Comparison of ENCODE assay signal across 19 cellular contexts in genomic region chr7:129908181-129908580, GRCh38. TPM values are rescaled to one million over a fixed set of nuclear protein-coding genes. Genes with fewer than 3 reads are reported as not detected.
DNase-seq lines count a peak whose midpoint lies in the region; ATAC-seq, FAIRE-seq and TF ChIP-seq lines count a peak whose summit lies in the region.
"Had no signal": no experiment of that assay in that cellular context is flagged by ENCODE, and none has a peak within 500 bp of the region (broad histone marks: within the 10 kb centered on the region; RNA-seq: fewer than 3 reads in every experiment).

No MANE protein-coding gene starts in this region.

- H3K27ac ChIP-seq in HCT116 (ENCODE audit: low read depth, low read length) (peak overlapping the region; percentile 79), astrocyte (ENCODE audit: low read depth, low read length) (peak overlapping the region; percentile 31)
- H3K27ac ChIP-seq: skin epidermis had no signal

- BruUV-seq in HCT116 (replicated peaks; lab: Mats Ljungman, UMichigan), result no TSS peak

- no peaks in the 10 kb centered on the region for H3K9me2 ChIP-seq in HCT116 (ENCODE audit: insufficient read depth)

- H3K36me3 ChIP-seq in HCT116 (ENCODE audit: control insufficient read depth in 1 of 2, insufficient read depth in 2 of 2, low read length in 2 of 2), result no peaks in the 10 kb centered on the region
- peaks cover 4% of the 10 kb centered on the region for H3K36me3 ChIP-seq in astrocyte (ENCODE audit: insufficient read depth, low read length)
- H3K36me3 ChIP-seq: HAP-1 had no signal

- no peaks in the 10 kb centered on the region for H4K20me1 ChIP-seq in HCT116 (ENCODE audit: insufficient read depth)
- peaks cover 98% of the 10 kb centered on the region for H4K20me1 ChIP-seq in astrocyte (ENCODE audit: insufficient read depth, low read length)

- intact Hi-C loops in HCT116 (cut with micrococcal nuclease), result no loop called here

- H3K4me1 ChIP-seq in HCT116 (ENCODE audit: control insufficient read depth in 1 of 2, insufficient read depth in 2 of 2, low read length in 2 of 2), result peaks cover 93 to 98% of the 10 kb centered on the region in 2 experiments
- peaks cover 22% of the 10 kb centered on the region for H3K4me1 ChIP-seq in astrocyte (ENCODE audit: insufficient read depth, low read length)

- no peak for TF ChIP-seq CTCF in HCT116 (IDR thresholded peaks at IDR 0.05 in 2 of 3, conservative IDR thresholded peaks at IDR 0.05 in 1 of 3; ENCODE audit: borderline replicate concordance in 1 of 3, insufficient read depth in 1 of 3, low read depth in 2 of 3, low read length in 2 of 3)
- no peak for TF ChIP-seq CTCF in astrocyte (IDR thresholded peaks at IDR 0.05; ENCODE audit: insufficient read depth, low read depth, low read length)
- TF ChIP-seq CTCF in nephron (IDR thresholded peaks at IDR 0.05; ENCODE audit: unreplicated experiment in 3 of 3), result no peak

- H3K9me3 ChIP-seq in HCT116 (ENCODE audit: control insufficient read depth in 1 of 2, insufficient read depth in 1 of 2, low read depth in 1 of 2, low read length in 2 of 2), result no peaks in the 10 kb centered on the region
- no peaks in the 10 kb centered on the region for H3K9me3 ChIP-seq in astrocyte (ENCODE audit: insufficient read depth, low read depth, low read length)
- H3K9me3 ChIP-seq: HAP-1 had no signal

- H3K27me3 ChIP-seq in HCT116 (ENCODE audit: insufficient read depth, low read length) (no peaks in the 10 kb centered on the region), astrocyte (ENCODE audit: insufficient read depth, low read length) (no peaks in the 10 kb centered on the region)

- H3K4me1 Mint-ChIP-seq in activated T-cell treated with anti-CD3 and anti-CD28 coated beads, Interleukin-2, amount 50 U/mL, for 24 hours (ENCODE audit: low read depth), result peaks cover 71% of the 10 kb centered on the region
- peaks cover 42% of the 10 kb centered on the region for H3K4me1 Mint-ChIP-seq in astrocyte (ENCODE audit: low read depth, unreplicated experiment)
- H3K4me1 Mint-ChIP-seq in nephron, result peaks cover 53% of the 10 kb centered on the region

- FAIRE-seq in astrocyte (lab: Jason Lieb, UNC), result peak; percentile 72
- FAIRE-seq: colon, islet of Langerhans, urothelium cell line had no signal

- POLR2A ChIA-PET in HCT116 (lab: Charles Lee), result no interaction called here

- DNase-seq in activated T-cell treated with anti-CD3 and anti-CD28 coated beads, Interleukin-2, amount 50 U/mL, for 24 hours, result no peak
- no peak for DNase-seq in activated T-cell treated with anti-CD3 and anti-CD28 coated beads for 4 hours
- no peak for DNase-seq in HCT116 (ENCODE audit: low read depth, low spot score)
- peak; percentile 79 for DNase-seq in astrocyte (ENCODE audit: low read depth)
- DNase-seq in NCI-H1105 (lab: John Stamatoyannopoulos, UW), result no peak
- DNase-seq in NCI-H446 treated with DMSO at 0.1 percent for 48 hours (lab: John Stamatoyannopoulos, UW), result no peak
- DNase-seq: GDM1; glutamatergic neuron; mesendoderm; NCI-H748 treated with DMSO at 0.1 percent for 48 hours; stimulated activated naive B cell treated with anti-CD40 and anti-IgM and Interleukin-4, amounts not matched to agents 10 μg/mL and 1 μg/mL and 100 μg/mL, for 72 hours; SW 1271 had no signal

- peaks cover 27% of the 10 kb centered on the region for H3K36me3 Mint-ChIP-seq in activated T-cell treated with anti-CD3 and anti-CD28 coated beads, Interleukin-2, amount 50 U/mL, for 24 hours (ENCODE audit: low read depth)
- H3K36me3 Mint-ChIP-seq in astrocyte (ENCODE audit: low read depth, unreplicated experiment) (peaks cover 15% of the 10 kb centered on the region), nephron (ENCODE audit: low read depth) (peaks cover 70% of the 10 kb centered on the region)

- TF ChIP-seq POLR2A in HCT116 (IDR thresholded peaks at IDR 0.05; ENCODE audit: borderline replicate concordance, extremely low read depth, insufficient read depth, insufficient read length), result no peak

- CTCF ChIA-PET in HCT116 (lab: Charles Lee), result no interaction called here

- ATAC-seq in HCT116, result no peak
- no peak for ATAC-seq in HG02623 (IDR thresholded peaks at IDR 0.05; ENCODE audit: unreplicated experiment)
- ATAC-seq: stimulated activated naive B cell treated with anti-CD40 and anti-IgM and Interleukin-4, amounts not matched to agents 10 μg/mL and 1 μg/mL and 100 μg/mL, for 72 hours had no signal

- H3K9ac ChIP-seq in HCT116 (ENCODE audit: low read length) (peak overlapping the region; percentile 40), astrocyte (ENCODE audit: low read length) (peak overlapping the region; percentile 14)

- H3K4me2 ChIP-seq in HCT116 (ENCODE audit: low read length), result peak overlapping the region; percentile 66
- peak overlapping the region; percentile 33 for H3K4me2 ChIP-seq in astrocyte (ENCODE audit: low read length)

- no peak for TF ChIP-seq RAD21 in HCT116 (IDR thresholded peaks at IDR 0.05; ENCODE audit: low read depth)

- H3K4me3 ChIP-seq in HCT116 (replicated peaks in 1 of 2; ENCODE audit: low read depth in 1 of 2, low read length in 2 of 2) (no peak overlapping the region), astrocyte (ENCODE audit: insufficient read depth, low read depth, low read length) (no peak overlapping the region)
- H3K4me3 ChIP-seq: HAP-1, skin epidermis had no signal

- peaks cover 93% of the 10 kb centered on the region for H3K79me2 ChIP-seq in HCT116 (ENCODE audit: insufficient read depth, low read length)
- peaks cover 91% of the 10 kb centered on the region for H3K79me2 ChIP-seq in astrocyte (ENCODE audit: insufficient read depth, low read length)

- no peaks in the 10 kb centered on the region for H3K27me3 Mint-ChIP-seq in activated T-cell treated with anti-CD3 and anti-CD28 coated beads, Interleukin-2, amount 50 U/mL, for 24 hours
- H3K27me3 Mint-ChIP-seq in astrocyte (ENCODE audit: low read depth, unreplicated experiment) (no peaks in the 10 kb centered on the region), nephron (ENCODE audit: low read depth) (no peaks in the 10 kb centered on the region)
- H3K27me3 Mint-ChIP-seq: stimulated activated naive B cell treated with anti-CD40 and anti-IgM and Interleukin-4, amounts not matched to agents 10 μg/mL and 1 μg/mL and 100 μg/mL, for 72 hours had no signal

- H3K9me3 Mint-ChIP-seq in activated T-cell treated with anti-CD3 and anti-CD28 coated beads, Interleukin-2, amount 50 U/mL, for 24 hours, result peaks cover 7% of the 10 kb centered on the region
- no peaks in the 10 kb centered on the region for H3K9me3 Mint-ChIP-seq in astrocyte (ENCODE audit: unreplicated experiment)
- H3K9me3 Mint-ChIP-seq in nephron, result no peaks in the 10 kb centered on the region

- peak overlapping the region; percentile 74 for H3K27ac Mint-ChIP-seq in activated T-cell treated with anti-CD3 and anti-CD28 coated beads, Interleukin-2, amount 50 U/mL, for 24 hours
- H3K27ac Mint-ChIP-seq in astrocyte (ENCODE audit: unreplicated experiment), result peak overlapping the region; percentile 68
- H3K27ac Mint-ChIP-seq in nephron, result peak overlapping the region in 2 of 3 experiments; percentile 14 to 38

- H3K4me3 Mint-ChIP-seq in activated T-cell treated with anti-CD3 and anti-CD28 coated beads, Interleukin-2, amount 50 U/mL, for 24 hours, result no peak overlapping the region
- no peak overlapping the region for H3K4me3 Mint-ChIP-seq in astrocyte (ENCODE audit: unreplicated experiment)
- no peak overlapping the region for H3K4me3 Mint-ChIP-seq in nephron
- H3K4me3 Mint-ChIP-seq: stimulated activated naive B cell treated with anti-CD40 and anti-IgM and Interleukin-4, amounts not matched to agents 10 μg/mL and 1 μg/mL and 100 μg/mL, for 72 hours had no signal

- RAD21 ChIA-PET in HCT116 (lab: Charles Lee; ENCODE audit: low non-redundant PET in 1 of 2, low total read pairs in 2 of 2, uncharacterized antibody in 2 of 2, unreplicated experiment in 2 of 2), result no interaction called here

- H2AFZ ChIP-seq in HCT116 (ENCODE audit: low read depth, low read length, poor library complexity, severe bottlenecking) (no peak overlapping the region), astrocyte (ENCODE audit: low read depth, low read length) (no peak overlapping the region)

TF ChIP-seq in HCT116, 20 proteins besides CTCF, POLR2A, EP300 and RAD21:
- 0 out of 2 replicates have a peak, but pooled peaks have one; percentile 15 for TF ChIP-seq JUND (IDR thresholded peaks at IDR 0.05)
- TF ChIP-seq MAX (IDR thresholded peaks at IDR 0.05), result no peak
- TF ChIP-seq EZH2 (IDR thresholded peaks at IDR 0.05), result no peak

RNA-seq across cellular contexts. Expression of gene UBE2H, which starts 44.6 kb away (rescaled TPM):
- total RNA-seq in HCT116 (2021; ENCODE audit: unreplicated experiment) (117 TPM), astrocyte (171 and 194 TPM in 2 replicates)
- polyA plus RNA-seq in HCT116 (2012), result 52.7 and 54.2 TPM in 2 replicates
